In genomic region chr14:61699092-61699491, GRCh38 we compare ENCODE assay signal across 12 cellular contexts. TPM values are rescaled to one million over a fixed set of nuclear protein-coding genes. Genes with fewer than 3 reads are reported as not detected.
DNase-seq lines count a peak whose midpoint lies in the region; ATAC-seq and TF ChIP-seq lines count a peak whose summit lies in the region.
"Had no signal": no experiment of that assay in that cellular context is flagged by ENCODE, and none has a peak within 500 bp of the region (broad histone marks: within the 10 kb centered on the region; RNA-seq: fewer than 3 reads in every experiment).

No MANE protein-coding gene starts in this region.

- ATAC-seq in heart left ventricle (no peak), left ventricle myocardium superior (no peak), HG02610 (IDR thresholded peaks at IDR 0.05; ENCODE audit: unreplicated experiment) (no peak), HG02884 (IDR thresholded peaks at IDR 0.05; ENCODE audit: unreplicated experiment) (no peak)
- ATAC-seq: HCT116 had no signal

- H3K27me3 ChIP-seq in heart left ventricle (no peaks in the 10 kb centered on the region), thymus (ENCODE audit: control insufficient read depth, insufficient read depth) (no peaks in the 10 kb centered on the region)

- H3K27ac Mint-ChIP-seq in activated T-helper 2 cell treated with anti-CD3 and anti-CD28 coated beads, Interferon-gamma antibody, Interleukin-2, Interleukin-4, amounts not matched to agents 10 μg/mL and 5 μg/mL and 100 μg/mL, durations not matched to agents 14 hours and 24 hours and 36 hours, result peak overlapping the region; percentile 58

- no peak for DNase-seq in heart left ventricle
- no peak for DNase-seq in left ventricle myocardium superior
- DNase-seq in activated T-helper 2 cell treated with anti-CD3 and anti-CD28 coated beads, Interferon-gamma antibody, Interleukin-2, Interleukin-4, amounts not matched to agents 10 μg/mL and 5 μg/mL and 100 μg/mL, durations not matched to agents 14 hours and 24 hours and 36 hours (ENCODE audit: low spot score), result no peak
- DNase-seq in NCI-H1930 (lab: John Stamatoyannopoulos, UW), result no peak
- DNase-seq: activated CD4-positive, alpha-beta T cell treated with anti-CD3 and anti-CD28 coated beads for 48 hours; DMS79; NCI-H2081 had no signal

- 57 to 63% (median 60%) methylated on average over 5 of the region's 5 CpGs for WGBS in heart left ventricle, 4 donors
- 60% methylated on average over 5 of the region's 5 CpGs for WGBS in thymus

- H3K9me3 ChIP-seq in heart left ventricle (no peaks in the 10 kb centered on the region), iPS-18c (ENCODE audit: control insufficient read depth, insufficient read depth, low read length) (no peaks in the 10 kb centered on the region), thymus (ENCODE audit: control insufficient read depth) (no peaks in the 10 kb centered on the region)

- intact Hi-C loops in heart left ventricle (cut with DNase I) (loop anchor here in 8 of 10 donors (5.0 to 10.0 kb wide), 8 partner anchors 33 to 232 kb away; partner anchors contain the start of gene SNAPC1 (in 1 of the 8)), left ventricle myocardium superior (cut with micrococcal nuclease) (loop anchor here (2.0 to 10.0 kb wide), 2 partner anchors 52 to 224 kb away; no protein-coding TSS in a partner anchor)
- intact Hi-C loops in activated T-helper 2 cell treated with anti-CD3 and anti-CD28 coated beads, Interferon-gamma antibody, Interleukin-2, Interleukin-4, amounts not matched to agents 10 μg/mL and 5 μg/mL and 100 μg/mL, durations not matched to agents 14 hours and 24 hours and 36 hours (cut with micrococcal nuclease), result loop anchor here (2.0 to 5.0 kb wide), 2 partner anchors 28 to 367 kb away; no protein-coding TSS in a partner anchor

- peaks cover 50% of the 10 kb centered on the region for H3K36me3 Mint-ChIP-seq in activated T-helper 2 cell treated with anti-CD3 and anti-CD28 coated beads, Interferon-gamma antibody, Interleukin-2, Interleukin-4, amounts not matched to agents 10 μg/mL and 5 μg/mL and 100 μg/mL, durations not matched to agents 14 hours and 24 hours and 36 hours (ENCODE audit: low read depth)

- H3K4me1 ChIP-seq in heart left ventricle (peaks cover 0 to 76% (median 39%) of the 10 kb centered on the region in 12 donors), thymus (ENCODE audit: control insufficient read depth, insufficient read depth, low read length) (no peaks in the 10 kb centered on the region)

- no peaks in the 10 kb centered on the region for H3K9me3 Mint-ChIP-seq in activated T-helper 2 cell treated with anti-CD3 and anti-CD28 coated beads, Interferon-gamma antibody, Interleukin-2, Interleukin-4, amounts not matched to agents 10 μg/mL and 5 μg/mL and 100 μg/mL, durations not matched to agents 14 hours and 24 hours and 36 hours

- no peak for TF ChIP-seq POLR2A in heart left ventricle (IDR thresholded peaks at IDR 0.05)

- no peak for TF ChIP-seq CTCF in heart left ventricle (IDR thresholded peaks at IDR 0.05)

- peaks cover 61% of the 10 kb centered on the region for H3K4me1 Mint-ChIP-seq in activated T-helper 2 cell treated with anti-CD3 and anti-CD28 coated beads, Interferon-gamma antibody, Interleukin-2, Interleukin-4, amounts not matched to agents 10 μg/mL and 5 μg/mL and 100 μg/mL, durations not matched to agents 14 hours and 24 hours and 36 hours (ENCODE audit: low read depth)

- H3K36me3 ChIP-seq in heart left ventricle, result no peaks in the 10 kb centered on the region
- no peaks in the 10 kb centered on the region for H3K36me3 ChIP-seq in thymus (ENCODE audit: control insufficient read depth, insufficient read depth)

- H3K4me3 ChIP-seq in heart left ventricle (peak overlapping the region in 7 of 12 donors; percentile 65 to 94 (median 93)), iPS-18c (ENCODE audit: insufficient read depth, low read depth, low read length) (peak overlapping the region; percentile 25; the same call in 1 of the 2 replicates), thymus (ENCODE audit: low read length) (peak overlapping the region; percentile 94)

- no peaks in the 10 kb centered on the region for H3K27me3 Mint-ChIP-seq in activated T-helper 2 cell treated with anti-CD3 and anti-CD28 coated beads, Interferon-gamma antibody, Interleukin-2, Interleukin-4, amounts not matched to agents 10 μg/mL and 5 μg/mL and 100 μg/mL, durations not matched to agents 14 hours and 24 hours and 36 hours (ENCODE audit: low read depth)

- H3K27ac ChIP-seq in heart left ventricle (peak overlapping the region in 1 of 12 donors; percentile 97), thymus (ENCODE audit: low read depth) (peak overlapping the region; percentile 1)

- peak overlapping the region; percentile 89 for H3K4me3 Mint-ChIP-seq in activated T-helper 2 cell treated with anti-CD3 and anti-CD28 coated beads, Interferon-gamma antibody, Interleukin-2, Interleukin-4, amounts not matched to agents 10 μg/mL and 5 μg/mL and 100 μg/mL, durations not matched to agents 14 hours and 24 hours and 36 hours (ENCODE audit: low read depth)

RNA-seq across cellular contexts. Expression of gene HIF1A, which starts 3.8 kb away (rescaled TPM):
- 100 to 1,000 TPM in 1 of 9 donors, 10 to 100 TPM in 8; 52.4 to 157 (median 72.8) TPM for total RNA-seq in heart left ventricle
- polyA plus RNA-seq in heart left ventricle, result 10 to 100 TPM; 12.8 to 76.3 TPM
- 55.0 TPM for total RNA-seq in left ventricle myocardium superior
- 131 and 138 TPM in 2 replicates for total RNA-seq in activated T-helper 2 cell treated with anti-CD3 and anti-CD28 coated beads, Interferon-gamma antibody, Interleukin-2, Interleukin-4, amounts not matched to agents 10 μg/mL and 5 μg/mL and 100 μg/mL, durations not matched to agents 14 hours and 24 hours and 36 hours
- 75.6 TPM for polyA plus RNA-seq in thymus

Comparison
In these comparisons a context has a peak if more than half of its experiments do, and no peak if none do; other contexts are left out.
1. H3K4me3 ChIP-seq: peak in every context shown above with its lines; median percentile 94 in thymus; 93 in heart left ventricle; 25 in iPS-18c.